ENCODE assay signal across 20 cellular contexts in the genomic region with DNA sequence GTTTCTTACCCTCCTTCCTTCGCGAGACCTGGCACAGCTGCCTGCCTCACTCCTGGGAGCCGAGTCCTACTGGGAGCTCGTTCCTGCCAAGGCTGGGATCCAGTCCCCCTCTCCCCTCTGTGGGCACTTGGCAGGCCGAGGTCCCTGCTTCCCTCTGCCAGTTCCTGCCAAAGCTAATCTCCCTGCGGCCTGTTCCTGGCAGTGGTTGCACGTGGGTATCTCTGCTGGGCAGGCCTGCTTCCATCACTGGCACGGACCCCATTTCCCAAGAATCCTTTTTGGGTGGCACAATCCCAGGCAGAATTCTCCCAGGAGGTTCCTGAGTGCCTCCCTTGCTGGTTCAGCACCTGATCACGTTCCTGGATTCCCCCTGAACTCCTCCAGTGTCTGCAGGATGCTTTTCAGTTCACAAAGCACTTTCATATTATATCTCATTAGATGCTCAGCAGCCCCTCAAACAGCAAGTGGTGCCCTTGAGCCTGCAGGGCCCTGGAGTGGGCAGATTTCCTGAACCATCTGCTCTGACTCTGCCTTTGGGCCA.
A peak's percentile ranks its signal among the peaks of the same experiment; 100 is the strongest.
DNase-seq lines count a peak whose midpoint lies in the region; ATAC-seq, FAIRE-seq and TF ChIP-seq lines count a peak whose summit lies in the region.
"Had no signal": no experiment of that assay in that cellular context is flagged by ENCODE, and none has a peak within 500 bp of the region (broad histone marks: within the 10 kb centered on the region; RNA-seq: fewer than 3 reads in every experiment).

No MANE protein-coding gene starts in this region.

- POLR2A ChIA-PET in GM10248 (lab: Yijun Ruan, JAX): no interaction called here

- peak overlapping the region; percentile 55 for H3K27ac ChIP-seq in right cardiac atrium (ENCODE audit: low read length)
- H3K27ac ChIP-seq in rectal smooth muscle tissue (ENCODE audit: low read depth, low read length): peak overlapping the region; percentile 27
- H3K27ac ChIP-seq: esophagus squamous epithelium, neutrophil, skin epidermis had no signal

- no peak overlapping the region for H3K9ac ChIP-seq in rectal smooth muscle tissue (ENCODE audit: low read length)

- H3K4me3 ChIP-seq in MG63: no peak overlapping the region
- no peak overlapping the region for H3K4me3 ChIP-seq in right cardiac atrium (ENCODE audit: low read length)
- H3K4me3 ChIP-seq in rectal smooth muscle tissue (ENCODE audit: low read length): no peak overlapping the region
- H3K4me3 ChIP-seq: esophagus squamous epithelium, HAP-1, skin epidermis had no signal

- H3K36me3 ChIP-seq in MG63: no peaks in the 10 kb centered on the region
- no peaks in the 10 kb centered on the region for H3K36me3 ChIP-seq in rectal smooth muscle tissue (ENCODE audit: control insufficient read depth, insufficient read depth, low read length)
- H3K36me3 ChIP-seq: esophagus squamous epithelium, HAP-1, neutrophil had no signal

- H3K9me3 ChIP-seq in MG63 (no peaks in the 10 kb centered on the region), right cardiac atrium (ENCODE audit: control insufficient read depth, low read length) (no peaks in the 10 kb centered on the region)
- H3K9me3 ChIP-seq: esophagus squamous epithelium, HAP-1, neutrophil had no signal

- no peak for TF ChIP-seq CTCF in GM10248 (IDR thresholded peaks at IDR 0.05; ENCODE audit: control extremely low read depth, extremely low read depth, low read depth, missing control alignments)

- ATAC-seq in right cardiac atrium (peak; percentile 66 to 79), GM19452 (IDR thresholded peaks at IDR 0.05; ENCODE audit: unreplicated experiment) (no peak)

- DNase-seq in MG63 (peak; percentile 63), cerebellar cortex (ENCODE audit: low spot score) (peak; percentile 83), right cardiac atrium (peak; percentile 63 to 83 (median 81)), GM10248 (ENCODE audit: extremely low spot score) (no peak), HTR-8/SVneo (ENCODE audit: insufficient read length, low spot score) (no peak), HK-2 (ENCODE audit: unreplicated experiment) (no peak)
- DNase-seq: activated CD4-positive, alpha-beta memory T cell treated with anti-CD3 and anti-CD28 coated beads, Interleukin-2, amount 10 ng/mL, durations not matched to agents 7 days and 5 days; effector CD8-positive, alpha-beta T cell; esophagus squamous epithelium; islet precursor cell; KBM-7; NCI-H2029 treated with DMSO at 0.1 percent for 48 hours; NCI-H510A; SIG-M5; stimulated activated CD4-positive, alpha-beta T cell treated with anti-CD3 and anti-CD28 coated beads, Interleukin-4, amount 100 ng/mL, for 24 hours had no signal

- no peak for FAIRE-seq in HTR-8/SVneo (lab: Jason Lieb, UNC)

- intact Hi-C loops in right cardiac atrium (cut with DNase I): no loop called here

- CTCF ChIA-PET in GM10248 (lab: Yijun Ruan, JAX): interaction anchor here (1.1 to 3.4 kb wide), 4 partner anchors 8 to 352 kb away, joined by 3 to 22 read pairs (median 3); no protein-coding TSS in a partner anchor

- H3K4me1 ChIP-seq in right cardiac atrium (ENCODE audit: control insufficient read depth, insufficient read depth, low read length): no peaks in the 10 kb centered on the region
- peaks cover 4% of the 10 kb centered on the region for H3K4me1 ChIP-seq in rectal smooth muscle tissue (ENCODE audit: control insufficient read depth, insufficient read depth, low read length)
- H3K4me1 ChIP-seq: HAP-1 had no signal

- no peaks in the 10 kb centered on the region for H3K27me3 ChIP-seq in MG63
- no peaks in the 10 kb centered on the region for H3K27me3 ChIP-seq in right cardiac atrium (ENCODE audit: control insufficient read depth, insufficient read depth)
- H3K27me3 ChIP-seq in rectal smooth muscle tissue (ENCODE audit: control insufficient read depth, insufficient read depth, low read length): no peaks in the 10 kb centered on the region
- H3K27me3 ChIP-seq: esophagus squamous epithelium had no signal

- WGBS in right cardiac atrium: 45% methylated on average over 9 of the region's 9 CpGs

Comparison
In these comparisons a context has a peak if more than half of its experiments do, and no peak if none do; other contexts are left out.
1. DNase-seq: peak in MG63 (single experiment), cerebellar cortex (single experiment) and right cardiac atrium (3 of 3); none in GM10248 (single experiment), HTR-8/SVneo (single experiment) and HK-2 (single experiment).